ENCODE assay signal across 18 cellular contexts in the genomic region with DNA sequence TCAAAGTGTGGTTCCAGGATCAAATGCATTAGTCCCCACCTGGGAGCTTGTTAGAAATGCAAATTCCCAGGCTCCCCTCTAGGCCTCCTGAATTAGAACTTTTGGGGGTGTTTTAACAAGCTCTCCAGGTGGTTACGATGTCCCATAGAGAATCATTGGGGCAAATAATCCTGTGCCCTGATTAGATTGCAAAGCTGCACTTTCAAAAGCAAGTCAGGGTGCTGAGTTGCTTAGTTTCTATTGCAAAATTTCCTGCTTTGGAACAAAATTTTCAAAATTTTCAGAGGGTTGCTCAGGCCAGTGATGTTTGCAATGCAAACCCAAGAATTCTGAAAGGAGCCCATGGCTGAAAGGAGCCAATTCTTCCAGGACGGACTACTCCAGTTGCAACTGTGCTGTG.
DNase-seq lines count a peak whose midpoint lies in the region; ATAC-seq and TF ChIP-seq lines count a peak whose summit lies in the region.
"Had no signal": no experiment of that assay in that cellular context is flagged by ENCODE, and none has a peak within 500 bp of the region (broad histone marks: within the 10 kb centered on the region; RNA-seq: fewer than 3 reads in every experiment).

No MANE protein-coding gene starts in this region.

- H3K9me3 ChIP-seq in iPS-18a (ENCODE audit: control insufficient read depth, low read depth, low read length) (no peaks in the 10 kb centered on the region), skeletal muscle tissue (ENCODE audit: control insufficient read depth in 3 of 3, low read length in 3 of 3) (no peaks in the 10 kb centered on the region)
- H3K9me3 ChIP-seq: suprapubic skin had no signal

- peaks cover 39% of the 10 kb centered on the region for H3K27me3 Mint-ChIP-seq in WTC11 (ENCODE audit: low read depth)

- H3K4me3 ChIP-seq in iPS-18a (ENCODE audit: low read length) (peak overlapping the region; percentile 66), skeletal muscle tissue (ENCODE audit: low read length in 3 of 3) (no peak overlapping the region)

- no peak overlapping the region for H3K27ac Mint-ChIP-seq in WTC11
- H3K27ac Mint-ChIP-seq: activated naive CD8-positive, alpha-beta T cell had no signal

- H3K27me3 ChIP-seq in iPS-18a (ENCODE audit: control insufficient read depth, insufficient read depth, low read length) (peaks cover 20% of the 10 kb centered on the region), skeletal muscle tissue (ENCODE audit: control insufficient read depth in 3 of 3, insufficient read depth in 3 of 3, low read length in 3 of 3) (no peaks in the 10 kb centered on the region)
- H3K27me3 ChIP-seq: suprapubic skin had no signal

- H3K36me3 ChIP-seq in iPS-18a (ENCODE audit: control insufficient read depth, low read depth, low read length), result no peaks in the 10 kb centered on the region
- H3K36me3 ChIP-seq in skeletal muscle tissue (ENCODE audit: control insufficient read depth in 3 of 3, insufficient read depth in 3 of 3, low read length in 3 of 3), result no peaks in the 10 kb centered on the region
- H3K36me3 ChIP-seq: suprapubic skin had no signal

- H3K4me1 ChIP-seq in iPS-18a (ENCODE audit: control insufficient read depth, low read depth, low read length), result peaks cover 23% of the 10 kb centered on the region
- peaks cover 30 to 45% (median 30%) of the 10 kb centered on the region in 3 donors for H3K4me1 ChIP-seq in skeletal muscle tissue (ENCODE audit: control insufficient read depth in 3 of 3, insufficient read depth in 3 of 3, low read length in 3 of 3)

- H3K9ac ChIP-seq in iPS-18a (ENCODE audit: low read length) (no peak overlapping the region), skeletal muscle tissue (ENCODE audit: low read depth in 1 of 3, low read length in 3 of 3) (no peak overlapping the region)

- CTCF ChIA-PET in WTC11 (lab: Charles Lee), result interaction anchor here (0.7 to 1.2 kb wide), 8 partner anchors 14 to 589 kb away, joined by 3 to 6 read pairs (median 4); no protein-coding TSS in a partner anchor

- H3K4me1 Mint-ChIP-seq in WTC11, result peaks cover 35% of the 10 kb centered on the region

- H3K9me3 Mint-ChIP-seq in WTC11, result no peaks in the 10 kb centered on the region

- H3K4me3 Mint-ChIP-seq in WTC11, result no peak overlapping the region; the same call in none of the 2 replicates

- no peak overlapping the region for H3K27ac ChIP-seq in iPS-18a (ENCODE audit: low read length)
- peak overlapping the region; percentile 62 for H3K27ac ChIP-seq in skeletal muscle tissue (ENCODE audit: low read depth, low read length)
- H3K27ac ChIP-seq: suprapubic skin had no signal

- POLR2A ChIA-PET in WTC11 (lab: Charles Lee), result interaction anchor here (1.0 kb wide), 1 partner anchor 38 kb away, joined by 4 read pairs; no protein-coding TSS in a partner anchor

- TF ChIP-seq CTCF in WTC11 (IDR thresholded peaks at IDR 0.05), result no peak

- no peaks in the 10 kb centered on the region for H3K36me3 Mint-ChIP-seq in WTC11

- peak; percentile 17 for DNase-seq in GM03348 (ENCODE audit: low spot score)
- DNase-seq in WTC11 (ENCODE audit: low spot score), result no peak
- DNase-seq in activated CD4-positive, CD25-positive, alpha-beta regulatory T cell treated with anti-CD3 and anti-CD28 coated beads, Interleukin-2, amount 50 U/mL, for 72 hours, result no peak
- DNase-seq in GOT3 (lab: John Stamatoyannopoulos, UW), result no peak
- no peak for DNase-seq in amygdala (lab: John Stamatoyannopoulos, UW)
- no peak for DNase-seq in NOMO-1 treated with dmso at 0.1 percent for 144 hours (lab: John Stamatoyannopoulos, UW; ENCODE audit: unreplicated experiment)
- DNase-seq: activated CD4-positive, alpha-beta T cell treated with anti-CD3 and anti-CD28 coated beads, Interleukin-2, amount 50 U/mL, for 4 hours; activated T-cell treated with anti-CD3 and anti-CD28 coated beads, Interleukin-2, amount 50 U/mL, for 1 hour; caudate nucleus; effector CD8-positive, alpha-beta T cell; HCEC 1CT; NCI-H1930; NCI-H446 treated with DMSO at 0.1 percent for 48 hours; right cardiac atrium had no signal

- ATAC-seq in WTC11, result no peak; the same call in 1 of the 2 replicates
- ATAC-seq: right cardiac atrium had no signal

TF ChIP-seq in WTC11, 78 proteins besides CTCF, POLR2A, EP300 and RAD21:
- TF ChIP-seq ZNF423 (CRISPR knock-in tag; IDR thresholded peaks at IDR 0.05), result peak; percentile 62
- TF ChIP-seq, protein P1, sequence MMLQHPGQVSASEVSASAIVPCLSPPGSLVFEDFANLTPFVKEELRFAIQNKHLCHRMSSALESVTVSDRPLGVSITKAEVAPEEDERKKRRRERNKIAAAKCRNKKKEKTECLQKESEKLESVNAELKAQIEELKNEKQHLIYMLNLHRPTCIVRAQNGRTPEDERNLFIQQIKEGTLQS (CRISPR knock-in tag; conservative IDR thresholded peaks at IDR 0.05), result no peak
